Comparison of ENCODE assay signal across 8 cellular contexts in genomic region chr6:139375239-139376053, GRCh38. TPM values are rescaled to one million over a fixed set of nuclear protein-coding genes. Genes with fewer than 3 reads are reported as not detected.
DNase-seq lines count a peak whose midpoint lies in the region; ATAC-seq and TF ChIP-seq lines count a peak whose summit lies in the region.

No MANE protein-coding gene starts in this region.

- H3K27ac ChIP-seq in duodenal mucosa (ENCODE audit: low read depth, low read length) (peak overlapping the region; percentile 99), lower lobe of right lung (peak overlapping the region; percentile 99)

- ATAC-seq in GM19397 (IDR thresholded peaks at IDR 0.05; ENCODE audit: unreplicated experiment) (peak; percentile 45), HG03565 (IDR thresholded peaks at IDR 0.05; ENCODE audit: unreplicated experiment) (peak; percentile 50), lower lobe of right lung (peak; percentile 86 to 91)

- peaks cover 0 to 6% of the 10 kb centered on the region in 2 donors for H3K36me3 ChIP-seq in duodenal mucosa (ENCODE audit: control insufficient read depth in 1 of 2, insufficient read depth in 2 of 2, low read length in 2 of 2)
- peaks cover 22% of the 10 kb centered on the region for H3K36me3 ChIP-seq in lower lobe of right lung

- intact Hi-C loops in CD14-positive monocyte (cut with micrococcal nuclease) (loop anchor here (2.0 to 10.0 kb wide), 6 partner anchors 241 to 549 kb away; partner anchors contain the start of gene HECA (in 1 of the 2)), lower lobe of right lung (cut with DNase I) (loop anchor here (10.0 kb wide), 2 partner anchors 159 to 379 kb away; no protein-coding TSS in a partner anchor)

- peaks cover 21 to 31% of the 10 kb centered on the region in 2 donors for H3K36me3 Mint-ChIP-seq in CD14-positive monocyte

- no peaks in the 10 kb centered on the region for H3K9me3 ChIP-seq in duodenal mucosa (ENCODE audit: control insufficient read depth in 1 of 2, low read length in 2 of 2)
- H3K9me3 ChIP-seq in lower lobe of right lung, result no peaks in the 10 kb centered on the region

- H3K4me3 ChIP-seq in duodenal mucosa (ENCODE audit: low read depth in 1 of 2, low read length in 2 of 2) (peak overlapping the region; percentile 99), lower lobe of right lung (peak overlapping the region; percentile 93)

- no peak for TF ChIP-seq CTCF in CD14-positive monocyte (IDR thresholded peaks at IDR 0.05)
- TF ChIP-seq CTCF in lower lobe of right lung (IDR thresholded peaks at IDR 0.05), result no peak

- H3K27ac Mint-ChIP-seq in CD14-positive monocyte, result peak overlapping the region; percentile 95 to 97 (median 96)

- DNase-seq in CD14-positive monocyte (ENCODE audit: low spot score) (peak; percentile 74), NCI-H774 (lab: John Stamatoyannopoulos, UW) (peak; percentile 96), lower lobe of right lung (peak; percentile 94)
- DNase-seq in activated CD4-positive, alpha-beta T cell treated with anti-CD3 and anti-CD28 coated beads, Interleukin-2, amount 50 U/mL, for 48 hours, result peak; percentile 82 to 87
- DNase-seq in stimulated activated CD4-positive, alpha-beta T cell treated with anti-CD3 and anti-CD28 coated beads, TNF-alpha, amount 100 ng/mL, for 1 hour (ENCODE audit: low read depth in 3 of 3, low spot score in 1 of 3), result peak; percentile 47 to 76 (median 65)

- H3K27me3 Mint-ChIP-seq in CD14-positive monocyte (ENCODE audit: low read depth in 3 of 3), result peaks cover 0 to 3% (median 0%) of the 10 kb centered on the region in 3 donors

- H3K9me3 Mint-ChIP-seq in CD14-positive monocyte, result peaks cover 0 to 3% (median 0%) of the 10 kb centered on the region in 7 donors

- H3K4me1 ChIP-seq in duodenal mucosa (ENCODE audit: control insufficient read depth in 1 of 2, insufficient read depth in 2 of 2, low read length in 2 of 2) (peaks cover 26 to 31% of the 10 kb centered on the region in 2 donors), lower lobe of right lung (peaks cover 27% of the 10 kb centered on the region)

- H3K4me1 Mint-ChIP-seq in CD14-positive monocyte, result peaks cover 47% of the 10 kb centered on the region

- H3K27me3 ChIP-seq in duodenal mucosa (ENCODE audit: control insufficient read depth in 1 of 2, insufficient read depth in 2 of 2, low read length in 2 of 2), result no peaks in the 10 kb centered on the region
- H3K27me3 ChIP-seq in lower lobe of right lung (ENCODE audit: low read depth), result no peaks in the 10 kb centered on the region

- peak overlapping the region; percentile 94 to 97 for H3K4me3 Mint-ChIP-seq in CD14-positive monocyte

- peak overlapping the region; percentile 98 to 99 for H3K9ac ChIP-seq in duodenal mucosa (ENCODE audit: low read depth in 1 of 2, low read length in 2 of 2)

RNA-seq across cellular contexts. Expression of gene CITED2, which starts 1.0 kb away (rescaled TPM):
- 10 to 100 TPM; 22.9 to 43.9 TPM for polyA plus RNA-seq in CD14-positive monocyte
- total RNA-seq in lower lobe of right lung, result 275 TPM

Comparison
In these comparisons a context has a peak if more than half of its experiments do, and no peak if none do; other contexts are left out.
1. Peak in every context shown above with its lines: DNase-seq, ATAC-seq, H3K4me3 ChIP-seq and H3K27ac ChIP-seq.